19 cellular contexts compared by ENCODE assay signal in genomic region chr12:73308079-73308478, GRCh38.
A peak's percentile ranks its signal among the peaks of the same experiment; 100 is the strongest.
DNase-seq lines count a peak whose midpoint lies in the region; ATAC-seq, FAIRE-seq and TF ChIP-seq lines count a peak whose summit lies in the region.
"Had no signal": no experiment of that assay in that cellular context is flagged by ENCODE, and none has a peak within 500 bp of the region (broad histone marks: within the 10 kb centered on the region; RNA-seq: fewer than 3 reads in every experiment).

No MANE protein-coding gene starts in this region.

- no peaks in the 10 kb centered on the region for H3F3A ChIP-seq in PC-3 (ENCODE audit: low read length, unreplicated experiment)

- H3K36me3 ChIP-seq in ACC112 (ENCODE audit: insufficient read depth, low read length), result no peaks in the 10 kb centered on the region
- no peaks in the 10 kb centered on the region for H3K36me3 ChIP-seq in PC-3 (ENCODE audit: low read depth, low read length)
- no peaks in the 10 kb centered on the region for H3K36me3 ChIP-seq in spleen
- H3K36me3 ChIP-seq in CD8-positive, alpha-beta T cell (ENCODE audit: insufficient read depth, low read length), result no peaks in the 10 kb centered on the region

- H3K4me1 Mint-ChIP-seq in CD8-positive, alpha-beta T cell (ENCODE audit: low read depth), result no peaks in the 10 kb centered on the region
- H3K4me1 Mint-ChIP-seq: CD4-positive, alpha-beta memory T cell; GM23338 had no signal

- TF ChIP-seq POLR2A in H54 (IDR thresholded peaks at IDR 0.05; ENCODE audit: low read depth, low read length) (no peak), spleen (IDR thresholded peaks at IDR 0.05) (no peak)

- no peak for TF ChIP-seq CTCF in PC-3 (conservative IDR thresholded peaks at IDR 0.05; ENCODE audit: low read depth, low read length)
- no peak for TF ChIP-seq CTCF in spleen (IDR thresholded peaks at IDR 0.05 in 8 of 11, conservative IDR thresholded peaks at IDR 0.05 in 3 of 11)
- no peak for TF ChIP-seq CTCF in CD8-positive, alpha-beta T cell (IDR thresholded peaks at IDR 0.05)

- intact Hi-C loops in PC-3 (cut with micrococcal nuclease), result no loop called here
- intact Hi-C loops in spleen (cut with DNase I; ENCODE audit: low total_unique reads), result no loop called here
- intact Hi-C loops in CD8-positive, alpha-beta T cell (cut with DNase I, micrococcal nuclease), result no loop called here

- H3K27ac ChIP-seq in ACC112 (ENCODE audit: low read depth, low read length), result no peak overlapping the region
- H3K27ac ChIP-seq in PC-3 (ENCODE audit: low read length), result no peak overlapping the region
- no peak overlapping the region for H3K27ac ChIP-seq in spleen
- no peak overlapping the region for H3K27ac ChIP-seq in CD8-positive, alpha-beta T cell (ENCODE audit: low read depth, low read length)

- H3K9me3 ChIP-seq in PC-3 (ENCODE audit: low read length), result no peaks in the 10 kb centered on the region
- peaks cover 0 to 18% (median 2%) of the 10 kb centered on the region in 8 donors for H3K9me3 ChIP-seq in spleen
- peaks cover 3% of the 10 kb centered on the region for H3K9me3 ChIP-seq in CD8-positive, alpha-beta T cell (ENCODE audit: low read length)

- CTCF ChIA-PET in PC-3 (lab: Charles Lee), result no interaction called here
- CTCF ChIA-PET in CD8-positive, alpha-beta T cell (lab: Charles Lee), result no interaction called here

- no peak overlapping the region for H2AFZ ChIP-seq in ACC112 (ENCODE audit: low read length, unreplicated experiment)
- H2AFZ ChIP-seq in PC-3 (ENCODE audit: low read length), result no peak overlapping the region
- H2AFZ ChIP-seq: GM23338 had no signal

- H3K4me3 Mint-ChIP-seq in CD8-positive, alpha-beta T cell, result no peak overlapping the region
- H3K4me3 Mint-ChIP-seq: CD4-positive, alpha-beta memory T cell; GM23338; HFFc6; T-helper 2 cell treated with Interferon-gamma antibody and Interleukin-4, amounts not matched to agents 5 μg/mL and 100 μg/mL, for 36 hours had no signal

- H3K4me3 ChIP-seq in ACC112 (ENCODE audit: low read depth, low read length) (peak overlapping the region; percentile 24; the same call in 1 of the 2 replicates), PC-3 (ENCODE audit: low read length) (no peak overlapping the region), spleen (no peak overlapping the region)
- no peak overlapping the region for H3K4me3 ChIP-seq in CD8-positive, alpha-beta T cell (ENCODE audit: low read depth, low read length)
- H3K4me3 ChIP-seq: GM23338 had no signal

- H3K36me3 Mint-ChIP-seq in CD8-positive, alpha-beta T cell, result no peaks in the 10 kb centered on the region
- H3K36me3 Mint-ChIP-seq: CD4-positive, alpha-beta memory T cell had no signal

- ATAC-seq in PC-3 (no peak), left lobe of liver (peak; percentile 73)
- ATAC-seq in CD8-positive, alpha-beta T cell, result no peak
- ATAC-seq: GM23338 had no signal

- H3K27ac Mint-ChIP-seq in CD8-positive, alpha-beta T cell, result no peak overlapping the region
- H3K27ac Mint-ChIP-seq: CD4-positive, alpha-beta memory T cell; GM23338; HFFc6; T-helper 2 cell treated with Interferon-gamma antibody and Interleukin-4, amounts not matched to agents 5 μg/mL and 100 μg/mL, for 36 hours had no signal

- peak; percentile 57 for FAIRE-seq in H54 (lab: Jason Lieb, UNC)
- FAIRE-seq: GM12891, GM18507 had no signal

- no peak for DNase-seq in H54 (ENCODE audit: insufficient read length, low spot score)
- DNase-seq in PC-3, result no peak
- no peak for DNase-seq in left lobe of liver (ENCODE audit: low spot score)
- DNase-seq in spleen, result no peak
- DNase-seq in CD8-positive, alpha-beta T cell, result no peak
- DNase-seq in activated CD4-positive, alpha-beta T cell treated with anti-CD3 and anti-CD28 coated beads, Interleukin-2, amount 50 U/mL, for 1 hour, result no peak
- no peak for DNase-seq in EL
- DNase-seq: CD4-positive, alpha-beta memory T cell; GF-D8; HFFc6; NCI-H1048; NCI-H146; NCI-H2107; NCI-H2227 treated with DMSO at 0.1 percent for 48 hours had no signal

- H3K27me3 ChIP-seq in ACC112 (ENCODE audit: insufficient read depth, low read length) (no peaks in the 10 kb centered on the region), PC-3 (ENCODE audit: low read length) (no peaks in the 10 kb centered on the region), spleen (replicated peaks in 1 of 7) (no peaks in the 10 kb centered on the region)
- H3K27me3 ChIP-seq in CD8-positive, alpha-beta T cell (ENCODE audit: insufficient read depth, low read length), result no peaks in the 10 kb centered on the region

- H3K9ac ChIP-seq in PC-3 (ENCODE audit: low read length), result no peak overlapping the region

- peak overlapping the region; percentile 35 for H3K4me2 ChIP-seq in PC-3 (ENCODE audit: low read length)
- H3K4me2 ChIP-seq: GM23338 had no signal

- no peaks in the 10 kb centered on the region for H3K9me2 ChIP-seq in PC-3 (replicated peaks; ENCODE audit: low read length)

- H3K9me3 Mint-ChIP-seq in CD8-positive, alpha-beta T cell, result peaks cover 14% of the 10 kb centered on the region
- H3K9me3 Mint-ChIP-seq: GM23338 had no signal

- H3K4me1 ChIP-seq in ACC112 (ENCODE audit: control insufficient read depth, insufficient read depth, low read length, unreplicated experiment) (no peaks in the 10 kb centered on the region), PC-3 (ENCODE audit: insufficient read depth, low read length) (no peaks in the 10 kb centered on the region), spleen (no peaks in the 10 kb centered on the region)
- no peaks in the 10 kb centered on the region for H3K4me1 ChIP-seq in CD8-positive, alpha-beta T cell (ENCODE audit: insufficient read depth, low read length)

- WGBS in spleen, 5 donors, result 18 to 52% (median 28%) methylated on average over 1 of the region's 1 CpG

- no peaks in the 10 kb centered on the region for H3K79me2 ChIP-seq in ACC112 (ENCODE audit: control insufficient read depth, insufficient read depth, low read length, unreplicated experiment)
- H3K79me2 ChIP-seq in PC-3 (ENCODE audit: low read length), result no peaks in the 10 kb centered on the region

- no peaks in the 10 kb centered on the region for H4K20me1 ChIP-seq in PC-3 (ENCODE audit: low read length)

- POLR2A ChIA-PET in PC-3 (lab: Charles Lee; ENCODE audit: unreplicated experiment), result no interaction called here
- POLR2A ChIA-PET in CD8-positive, alpha-beta T cell (lab: Charles Lee), result no interaction called here

- H3K27me3 Mint-ChIP-seq in CD8-positive, alpha-beta T cell (ENCODE audit: low read depth), result no peaks in the 10 kb centered on the region
- H3K27me3 Mint-ChIP-seq: CD4-positive, alpha-beta memory T cell had no signal

- no TSS peak for BruUV-seq in PC-3 (replicated peaks; lab: Mats Ljungman, UMichigan)
